ENCODE assay signal across 12 cellular contexts in the genomic region with DNA sequence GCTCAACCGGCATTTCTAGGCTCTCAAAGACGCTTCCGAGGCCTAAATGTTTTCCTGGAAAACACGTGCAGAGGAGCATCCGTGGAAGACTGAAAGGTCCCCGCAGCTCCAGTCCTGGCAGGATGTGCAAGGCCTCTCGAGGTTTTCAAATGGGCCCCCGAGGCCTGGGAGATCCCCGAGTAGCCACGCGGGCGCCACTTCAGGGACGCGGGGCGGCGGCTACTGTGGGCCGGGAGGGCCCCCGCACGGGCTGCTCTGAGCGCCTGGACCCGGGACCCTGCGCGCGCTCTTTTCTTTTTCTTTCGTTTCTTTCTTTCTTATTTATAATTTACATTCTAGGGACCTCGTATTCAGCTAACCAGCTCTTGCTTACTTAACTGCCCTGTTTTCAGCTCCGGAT. TPM values are rescaled to one million over a fixed set of nuclear protein-coding genes. Genes with fewer than 3 reads are reported as not detected.
DNase-seq lines count a peak whose midpoint lies in the region; ATAC-seq and TF ChIP-seq lines count a peak whose summit lies in the region.
"Had no signal": no experiment of that assay in that cellular context is flagged by ENCODE, and none has a peak within 500 bp of the region (broad histone marks: within the 10 kb centered on the region; RNA-seq: fewer than 3 reads in every experiment).

No MANE protein-coding gene starts in this region.

- H3K4me1 Mint-ChIP-seq in chondrocyte (ENCODE audit: low read depth), result peaks cover 58% of the 10 kb centered on the region

- H3K36me3 ChIP-seq in heart left ventricle (no peaks in the 10 kb centered on the region), lower lobe of right lung (no peaks in the 10 kb centered on the region), upper lobe of right lung (no peaks in the 10 kb centered on the region)

- DNase-seq in heart left ventricle, result no peak
- no peak for DNase-seq in left cardiac atrium
- no peak for DNase-seq in chondrocyte (ENCODE audit: low spot score)
- no peak for DNase-seq in lower lobe of right lung
- no peak for DNase-seq in upper lobe of right lung
- no peak for DNase-seq in caudate nucleus (lab: John Stamatoyannopoulos, UW)
- DNase-seq: activated naive CD4-positive, alpha-beta T cell treated with anti-CD3 and anti-CD28 coated beads, Interleukin-2, amount 50 U/mL, for 16 hours; CD4-positive, CD25-positive, alpha-beta regulatory T cell; HCEC 1CT; NCI-H2029 had no signal

- peaks cover 0 to 44% (median 11%) of the 10 kb centered on the region in 12 donors for H3K4me1 ChIP-seq in heart left ventricle
- peaks cover 13% of the 10 kb centered on the region for H3K4me1 ChIP-seq in lower lobe of right lung
- peaks cover 5% of the 10 kb centered on the region for H3K4me1 ChIP-seq in upper lobe of right lung

- H3K4me3 ChIP-seq in heart left ventricle (peak overlapping the region in 11 of 12 donors; percentile 21 to 51 (median 41)), lower lobe of right lung (peak overlapping the region; percentile 55), upper lobe of right lung (peak overlapping the region; percentile 42)

- intact Hi-C loops in heart left ventricle (cut with DNase I), result loop anchor here in 3 of 10 donors (10.0 kb wide), 2 partner anchors 839 to 849 kb away; a partner anchor contains a TSS
- intact Hi-C loops in left cardiac atrium (cut with DNase I), result no loop called here
- intact Hi-C loops in lower lobe of right lung (cut with DNase I), result no loop called here
- intact Hi-C loops in upper lobe of right lung (cut with DNase I), result no loop called here

- H3K4me3 Mint-ChIP-seq in chondrocyte (ENCODE audit: unreplicated experiment), result peak overlapping the region; percentile 92

- TF ChIP-seq CTCF in heart left ventricle (IDR thresholded peaks at IDR 0.05), result no peak
- TF ChIP-seq CTCF in chondrocyte (IDR thresholded peaks at IDR 0.05), result no peak
- no peak for TF ChIP-seq CTCF in lower lobe of right lung (IDR thresholded peaks at IDR 0.05)
- TF ChIP-seq CTCF in upper lobe of right lung (IDR thresholded peaks at IDR 0.05), result no peak

- peak overlapping the region; percentile 93 for H3K27ac Mint-ChIP-seq in chondrocyte (ENCODE audit: unreplicated experiment)
- H3K27ac Mint-ChIP-seq: CD4-positive, CD25-positive, alpha-beta regulatory T cell had no signal

- no peak for TF ChIP-seq POLR2A in heart left ventricle (IDR thresholded peaks at IDR 0.05)

- H3K9me3 Mint-ChIP-seq in chondrocyte (ENCODE audit: low read depth), result no peaks in the 10 kb centered on the region

- H3K27me3 ChIP-seq in heart left ventricle, result peaks cover 30 to 96% (median 90%) of the 10 kb centered on the region in 9 donors
- peaks cover 86% of the 10 kb centered on the region for H3K27me3 ChIP-seq in lower lobe of right lung (ENCODE audit: low read depth)
- H3K27me3 ChIP-seq in upper lobe of right lung, result peaks cover 81% of the 10 kb centered on the region

- H3K9me3 ChIP-seq in heart left ventricle, result no peaks in the 10 kb centered on the region
- H3K9me3 ChIP-seq in lower lobe of right lung, result no peaks in the 10 kb centered on the region
- H3K9me3 ChIP-seq in upper lobe of right lung, result no peaks in the 10 kb centered on the region

- ATAC-seq in heart left ventricle (no peak), left cardiac atrium (no peak), lower lobe of right lung (no peak), upper lobe of right lung (no peak), HG03159 (IDR thresholded peaks at IDR 0.05; ENCODE audit: unreplicated experiment) (no peak), GM18867 (IDR thresholded peaks at IDR 0.05; ENCODE audit: unreplicated experiment) (no peak)

- peaks cover 1% of the 10 kb centered on the region for H3K36me3 Mint-ChIP-seq in chondrocyte (ENCODE audit: low read depth)
- H3K36me3 Mint-ChIP-seq: CD4-positive, CD25-positive, alpha-beta regulatory T cell had no signal

- WGBS in heart left ventricle, 4 donors, result 2 to 9% (median 5%) methylated on average over 27 of the region's 27 CpGs

- peak overlapping the region in 1 of 12 donors; percentile 49 for H3K27ac ChIP-seq in heart left ventricle
- peak overlapping the region; percentile 90 for H3K27ac ChIP-seq in lower lobe of right lung
- H3K27ac ChIP-seq in upper lobe of right lung, result peak overlapping the region; percentile 88
- H3K27ac ChIP-seq in caudate nucleus (ENCODE audit: low read depth, low read length), result no peak overlapping the region

- no peaks in the 10 kb centered on the region for H3K27me3 Mint-ChIP-seq in chondrocyte (ENCODE audit: low read depth)

RNA-seq across cellular contexts. Expression of a gene that starts 4.3 kb away (rescaled TPM):
- total RNA-seq in heart left ventricle, result 1 to 10 TPM in 2 of 9 donors, under 1 TPM in 7; 0.17 to 3.7 (median 0.56) TPM
- polyA plus RNA-seq in heart left ventricle, result 1 to 10 TPM; 1.3 to 2.7 TPM
- total RNA-seq in left cardiac atrium, result 1 to 10 TPM in 1 of 2 donors, under 1 TPM in 1; 0.27 to 1.0 TPM
- 9.1 to 11.5 TPM (median 9.2 TPM) in 3 replicates for total RNA-seq in chondrocyte
- total RNA-seq in lower lobe of right lung, result 52.1 TPM
- 56.4 TPM for total RNA-seq in upper lobe of right lung
- total RNA-seq: CD4-positive, CD25-positive, alpha-beta regulatory T cell had no signal
- polyA plus RNA-seq: CD4-positive, CD25-positive, alpha-beta regulatory T cell had no signal
